Comparison of ENCODE assay signal across 9 cellular contexts in genomic region chr1:20731057-20731991, GRCh38. TPM values are rescaled to one million over a fixed set of nuclear protein-coding genes. Genes with fewer than 3 reads are reported as not detected.
A peak's percentile ranks its signal among the peaks of the same experiment; 100 is the strongest.
DNase-seq lines count a peak whose midpoint lies in the region; ATAC-seq and TF ChIP-seq lines count a peak whose summit lies in the region.
"Had no signal": no experiment of that assay in that cellular context is flagged by ENCODE, and none has a peak within 500 bp of the region (broad histone marks: within the 10 kb centered on the region; RNA-seq: fewer than 3 reads in every experiment).

No MANE protein-coding gene starts in this region.

- DNase-seq in GM10248 (ENCODE audit: extremely low spot score): peak; percentile 45
- DNase-seq in breast epithelium (ENCODE audit: low spot score in 2 of 2): peak in 1 of 2 donors; percentile 17
- no peak for DNase-seq in OCI-M2 (lab: John Stamatoyannopoulos, UW; ENCODE audit: unreplicated experiment)
- no peak for DNase-seq in middle frontal gyrus (ENCODE audit: extremely low spot score, low spot score)
- DNase-seq in anterior cingulate cortex (lab: John Stamatoyannopoulos, UW): no peak

- 13% methylated on average over 28 to 39 of the region's 62 CpGs for WGBS in mesodermal cell (ENCODE audit: insufficient coverage in 2 of 2), 2 experiments

- H3K36me3 ChIP-seq in breast epithelium (no peaks in the 10 kb centered on the region), mesodermal cell (ENCODE audit: control insufficient read depth, insufficient read depth, low read length) (peaks cover 3% of the 10 kb centered on the region)

- no peaks in the 10 kb centered on the region for H3K9me3 ChIP-seq in breast epithelium
- no peaks in the 10 kb centered on the region for H3K9me3 ChIP-seq in mesodermal cell (ENCODE audit: control insufficient read depth, low read length)

- TF ChIP-seq CTCF in GM10248 (IDR thresholded peaks at IDR 0.05; ENCODE audit: control extremely low read depth, extremely low read depth, low read depth, missing control alignments) (no peak), breast epithelium (IDR thresholded peaks at IDR 0.05) (no peak)

- TF ChIP-seq POLR2A in breast epithelium (IDR thresholded peaks at IDR 0.05): no peak

- POLR2A ChIA-PET in GM10248 (lab: Yijun Ruan, JAX): interaction anchor here (1.5 kb wide), 1 partner anchor 55 kb away, joined by 5 read pairs; the partner anchor contains the start of gene HP1BP3

- CTCF ChIA-PET in GM10248 (lab: Yijun Ruan, JAX): interaction anchor here (1.1 to 4.3 kb wide), 3 partner anchors 9 to 35 kb away, joined by 4 to 24 read pairs (median 4); no protein-coding TSS in a partner anchor

- peak overlapping the region; percentile 48 to 84 (median 62) for H3K4me3 ChIP-seq in breast epithelium
- peak overlapping the region; percentile 45 for H3K4me3 ChIP-seq in mesodermal cell (ENCODE audit: extremely low read depth, insufficient read depth, low read length, poor library complexity, severe bottlenecking)

- H3K4me1 ChIP-seq in breast epithelium (peaks cover 0 to 12% of the 10 kb centered on the region in 2 donors), mesodermal cell (ENCODE audit: control insufficient read depth, insufficient read depth, low read length, poor library complexity, severe bottlenecking) (peaks cover 13% of the 10 kb centered on the region)

- peaks cover 4% of the 10 kb centered on the region in 2 donors for H3K27me3 ChIP-seq in breast epithelium

- intact Hi-C loops in breast epithelium (cut with DNase I; ENCODE audit: low total_unique reads): no loop called here

- peak overlapping the region in 1 of 2 donors; percentile 56 for H3K27ac ChIP-seq in breast epithelium
- no peak overlapping the region for H3K27ac ChIP-seq in mesodermal cell (ENCODE audit: low read depth, low read length, severe bottlenecking)

- ATAC-seq in HG03196 (IDR thresholded peaks at IDR 0.05; ENCODE audit: unreplicated experiment) (peak; percentile 7), GM18519 (IDR thresholded peaks at IDR 0.05; ENCODE audit: low FRiP score, unreplicated experiment) (no peak)

RNA-seq across cellular contexts. Expression of gene SH2D5, which starts 1.2 kb away (rescaled TPM):
- under 1 TPM in 2 of 3 donors, not detected in 1; under 0.01 to 0.29 TPM for total RNA-seq in breast epithelium
- polyA plus RNA-seq in mesodermal cell (2013, experiment 1 of 2): 2.1 TPM
- polyA plus RNA-seq in mesodermal cell (2013, experiment 2 of 2): 1.9 TPM

RNA-seq across cellular contexts. Expression of gene KIF17, which starts 13.5 kb away (rescaled TPM):
- total RNA-seq in breast epithelium: 1 to 10 TPM; 1.8 to 3.5 (median 2.0) TPM
- 5.0 TPM for polyA plus RNA-seq in mesodermal cell (2013, experiment 1 of 2)
- 3.8 TPM for polyA plus RNA-seq in mesodermal cell (2013, experiment 2 of 2)
- total RNA-seq: T-helper 2 cell treated with Interferon-gamma antibody and Interleukin-4, amounts not matched to agents 100 ng/mL and 5 ng/mL, for 36 hours had no signal

RNA-seq across cellular contexts. Expression of gene HP1BP3, which starts 55.8 kb away (rescaled TPM):
- 100 to 1,000 TPM; 224 to 317 (median 281) TPM for total RNA-seq in breast epithelium
- 190 TPM for polyA plus RNA-seq in mesodermal cell (2013, experiment 1 of 2)
- 209 TPM for polyA plus RNA-seq in mesodermal cell (2013, experiment 2 of 2)
